Comparison of ENCODE assay signal across 8 cellular contexts in genomic region chr12:52050771-52051541, GRCh38. TPM values are rescaled to one million over a fixed set of nuclear protein-coding genes. Genes with fewer than 3 reads are reported as not detected.
DNase-seq lines count a peak whose midpoint lies in the region; ATAC-seq and TF ChIP-seq lines count a peak whose summit lies in the region.

NR4A1 (plus strand) TSS chr12:52051442; CDS start chr12:52054329, 2,887 bp downstream.

- H2AFZ ChIP-seq in mesenchymal stem cell (ENCODE audit: low read depth, low read length): no peak within 1 kb of the TSS

- no peaks in the 10 kb centered on the region for H3K36me3 ChIP-seq in mesenchymal stem cell (ENCODE audit: control insufficient read depth in 1 of 2, insufficient read depth in 2 of 2, low read depth in 1 of 2, low read length in 2 of 2)

- peak within 1 kb of the TSS; percentile 37 to 97 for H3K23ac ChIP-seq in mesenchymal stem cell (ENCODE audit: low read length in 2 of 2)

- H4K91ac ChIP-seq in mesenchymal stem cell (ENCODE audit: low read length): peak within 1 kb of the TSS; percentile 92

- H2BK15ac ChIP-seq in mesenchymal stem cell (ENCODE audit: low read depth, poor library complexity, severe bottlenecking): peak within 1 kb of the TSS; percentile 82

- peak within 1 kb of the TSS; percentile 54 for H2BK120ac ChIP-seq in mesenchymal stem cell (ENCODE audit: low read depth, low read length)

- H3K36me3 Mint-ChIP-seq in CD14-positive monocyte: peaks cover 20 to 33% of the 10 kb centered on the region in 2 donors

- H3K9ac ChIP-seq in mesenchymal stem cell (ENCODE audit: low read length): peak within 1 kb of the TSS; percentile 97

- CTCF ChIA-PET in activated CD8-positive, alpha-beta memory T cell treated with anti-CD3 and anti-CD28 coated beads for 36 hours (lab: Charles Lee): interaction anchor here (0.6 to 5.4 kb wide), 14 partner anchors 8 to 73 kb away, joined by 3 to 51 read pairs (median 4); partner anchors contain the start of gene ATG101

- H3K14ac ChIP-seq in mesenchymal stem cell (ENCODE audit: low read length in 2 of 2): peak within 1 kb of the TSS in 1 of 2 experiments; percentile 50

- no peak within 1 kb of the TSS for H3K27ac ChIP-seq in mesenchymal stem cell (ENCODE audit: low read length, poor library complexity, severe bottlenecking)

- H2BK5ac ChIP-seq in mesenchymal stem cell (ENCODE audit: low read depth, low read length, poor library complexity, severe bottlenecking): no peak within 1 kb of the TSS

- no peaks in the 10 kb centered on the region for H3K27me3 ChIP-seq in mesenchymal stem cell (ENCODE audit: control insufficient read depth in 1 of 2, insufficient read depth in 1 of 2, low read length in 2 of 2)

- POLR2A ChIA-PET in activated CD8-positive, alpha-beta memory T cell treated with anti-CD3 and anti-CD28 coated beads for 36 hours (lab: Charles Lee): interaction anchor here (0.7 to 2.1 kb wide), 8 partner anchors 9 to 228 kb away, joined by 3 to 12 read pairs (median 6); partner anchors contain the start of gene ATG101

- H4K8ac ChIP-seq in mesenchymal stem cell (ENCODE audit: low read length): peak within 1 kb of the TSS; percentile 92

- intact Hi-C loops in CD14-positive monocyte (cut with micrococcal nuclease): loop anchor here (1.0 to 2.0 kb wide), 4 partner anchors 14 to 26 kb away; partner anchors contain the start of gene ATG101 (in 1 of the 2)

- peak within 1 kb of the TSS; percentile 76 for H3K4me2 ChIP-seq in mesenchymal stem cell (ENCODE audit: low read length, poor library complexity, severe bottlenecking)

- peak within 1 kb of the TSS; percentile 94 to 97 (median 96) for H3K27ac Mint-ChIP-seq in CD14-positive monocyte

- H3K27me3 Mint-ChIP-seq in CD14-positive monocyte (ENCODE audit: low read depth in 3 of 3): peaks cover 28 to 43% (median 39%) of the 10 kb centered on the region in 3 donors

- ATAC-seq in GM19324 (IDR thresholded peaks at IDR 0.05; ENCODE audit: low FRiP score, unreplicated experiment): peak; percentile 80
- ATAC-seq in HG03469 (IDR thresholded peaks at IDR 0.05; ENCODE audit: unreplicated experiment): peak; percentile 54

- H3K4ac ChIP-seq in mesenchymal stem cell (ENCODE audit: low read depth in 1 of 2, low read length in 2 of 2): peak within 1 kb of the TSS; percentile 19 to 90

- DNase-seq in CD14-positive monocyte (ENCODE audit: low spot score): peak; percentile 99
- DNase-seq in NCI-H774 (lab: John Stamatoyannopoulos, UW): peak; percentile 87
- peak; percentile 99 for DNase-seq in effector CD8-positive, alpha-beta T cell (lab: John Stamatoyannopoulos, UW)
- DNase-seq in mesenchymal stem cell: peak; percentile 98
- peak; percentile 98 for DNase-seq in stimulated activated CD8-positive, alpha-beta memory T cell treated with anti-CD3 and anti-CD28 coated beads, Interleukin-12 subunit alpha, Interleukin-12 subunit beta, amount 100 ng/mL, for 24 hours (ENCODE audit: extremely low read depth)

- no peak for TF ChIP-seq CTCF in CD14-positive monocyte (IDR thresholded peaks at IDR 0.05)

- H3K18ac ChIP-seq in mesenchymal stem cell (ENCODE audit: low read depth in 1 of 2, low read length in 2 of 2): peak within 1 kb of the TSS; percentile 76 to 87

- H3K4me3 Mint-ChIP-seq in CD14-positive monocyte: peak within 1 kb of the TSS; percentile 94 to 99

- peak within 1 kb of the TSS; percentile 48 to 82 for H3K4me3 ChIP-seq in mesenchymal stem cell (ENCODE audit: insufficient read depth in 1 of 2, low read depth in 1 of 2, low read length in 2 of 2)

- WGBS in mesenchymal stem cell: 1% methylated on average over 64 of the region's 76 CpGs

- H3K4me1 Mint-ChIP-seq in CD14-positive monocyte: peaks cover 42% of the 10 kb centered on the region

- peak within 1 kb of the TSS in 1 of 2 experiments; percentile 19 for H2BK12ac ChIP-seq in mesenchymal stem cell (ENCODE audit: low read length in 2 of 2)

- peaks cover 0 to 16% (median 5%) of the 10 kb centered on the region in 7 donors for H3K9me3 Mint-ChIP-seq in CD14-positive monocyte

- no peaks in the 10 kb centered on the region for H3K9me3 ChIP-seq in mesenchymal stem cell (ENCODE audit: control insufficient read depth, low read length)

- no peaks in the 10 kb centered on the region for H3K79me1 ChIP-seq in mesenchymal stem cell (replicated peaks; ENCODE audit: low read length, poor library complexity, severe bottlenecking)

- H2AK5ac ChIP-seq in mesenchymal stem cell (ENCODE audit: low read length, severe bottlenecking): no peak within 1 kb of the TSS

- H3K4me1 ChIP-seq in mesenchymal stem cell (ENCODE audit: control insufficient read depth, insufficient read depth, low read depth, low read length): peaks cover 18% of the 10 kb centered on the region

RNA-seq across cellular contexts. Expression of gene NR4A1, which starts in this region (rescaled TPM):
- 10 to 100 TPM; 10.1 to 41.4 TPM for polyA plus RNA-seq in CD14-positive monocyte
- 10 to 100 TPM; 44.1 to 46.1 TPM for total RNA-seq in activated CD8-positive, alpha-beta memory T cell treated with anti-CD3 and anti-CD28 coated beads for 36 hours
- polyA plus RNA-seq in mesenchymal stem cell (2013, experiment 1 of 2): 59.6 TPM
- polyA plus RNA-seq in mesenchymal stem cell (2013, experiment 2 of 2): 43.8 TPM
